26 cellular contexts compared by ENCODE assay signal in genomic region chr3:134846084-134846483, GRCh38. TPM values are rescaled to one million over a fixed set of nuclear protein-coding genes. Genes with fewer than 3 reads are reported as not detected.
"Had no signal": no experiment of that assay in that cellular context is flagged by ENCODE, and none has a peak within 500 bp of the region (broad histone marks: within the 10 kb centered on the region; RNA-seq: fewer than 3 reads in every experiment).

No MANE protein-coding gene starts in this region.

- H3K27me3 ChIP-seq: ascending aorta, body of pancreas, breast epithelium had no signal

- H3K4me1 ChIP-seq: ascending aorta, body of pancreas, breast epithelium had no signal

- H3K36me3 ChIP-seq: ascending aorta, breast epithelium, WERI-Rb-1 had no signal

- H3K4me3 ChIP-seq: ascending aorta, body of pancreas, SK-N-MC had no signal

- DNase-seq: activated CD4-positive, alpha-beta T cell treated with anti-CD3 and anti-CD28 coated beads for 1 hour; activated CD4-positive, alpha-beta T cell treated with anti-CD3 and anti-CD28 coated beads, Interleukin-2, amount 10 ng/mL, durations not matched to agents 24 days and 14 days; activated CD4-positive, alpha-beta T cell treated with anti-CD3 and anti-CD28 coated beads, Interleukin-2, amount 50 U/mL, for 4 hours; activated CD4-positive, CD25-positive, alpha-beta regulatory T cell; activated CD8-positive, alpha-beta T cell treated with anti-CD3 and anti-CD28 coated beads for 36 hours; activated effector memory CD4-positive, alpha-beta T cell treated with anti-CD3 and anti-CD28 coated beads, Interleukin-2, amount 50 U/mL, for 16 hours; activated naive CD4-positive, alpha-beta T cell; activated naive CD4-positive, alpha-beta T cell treated with anti-CD3 and anti-CD28 coated beads, Interleukin-2, amount 50 U/mL, for 16 hours; activated naive CD8-positive, alpha-beta T cell treated with anti-CD3 and anti-CD28 coated beads for 36 hours; activated T-cell treated with anti-CD3 and anti-CD28 coated beads, Interleukin-2, amount 50 U/mL, for 1 hour; activated T-cell treated with anti-CD3 and anti-CD28 coated beads, Interleukin-2, amount 50 U/mL, for 72 hours; amygdala; body of pancreas; caudate nucleus; KG1; NCI-H1105; NCI-H1417 treated with DMSO at 0.1 percent for 48 hours; NCI-H1930; NCI-H345; NCI-H524 treated with DMSO at 0.1 percent for 48 hours; WERI-Rb-1 had no signal

- ATAC-seq: activated CD8-positive, alpha-beta T cell treated with anti-CD3 and anti-CD28 coated beads for 36 hours; activated T-cell treated with anti-CD3 and anti-CD28 coated beads, Interleukin-2, amount 50 U/mL, for 72 hours; activated T-helper 17 cell treated with anti-CD3 and anti-CD28 coated beads, Interleukin-2, amount 50 U/mL, for 72 hours had no signal

- H3K27ac ChIP-seq: ascending aorta, body of pancreas, SK-N-MC, WERI-Rb-1 had no signal

- H3K9me3 ChIP-seq: ascending aorta, body of pancreas had no signal

RNA-seq across cellular contexts. Expression of gene EPHB1, which starts 51.0 kb away (rescaled TPM):
- total RNA-seq: activated CD8-positive, alpha-beta memory T cell treated with anti-CD3 and anti-CD28 coated beads for 36 hours; activated naive CD8-positive, alpha-beta T cell treated with anti-CD3 and anti-CD28 coated beads for 36 hours had no signal
